13 cellular contexts compared by ENCODE assay signal in the genomic region with DNA sequence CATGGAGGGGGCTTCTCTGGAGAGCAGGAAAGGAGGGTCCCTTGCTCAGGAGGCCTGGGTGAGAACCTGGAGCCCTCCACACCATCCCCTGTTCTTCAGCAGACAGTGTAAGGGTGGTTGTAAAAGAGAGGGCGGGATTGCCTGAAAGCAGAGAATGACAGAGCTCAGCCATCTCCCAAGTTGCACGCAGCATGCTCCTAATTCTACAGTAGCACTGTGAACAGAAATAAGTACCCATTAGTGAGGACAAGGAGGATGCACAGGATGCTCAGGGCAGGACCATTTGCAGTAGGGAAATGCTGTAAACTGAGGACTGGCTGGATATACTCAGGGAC. TPM values are rescaled to one million over a fixed set of nuclear protein-coding genes. Genes with fewer than 3 reads are reported as not detected.
DNase-seq lines count a peak whose midpoint lies in the region; ATAC-seq and TF ChIP-seq lines count a peak whose summit lies in the region.
"Had no signal": no experiment of that assay in that cellular context is flagged by ENCODE, and none has a peak within 500 bp of the region (broad histone marks: within the 10 kb centered on the region; RNA-seq: fewer than 3 reads in every experiment).

No MANE protein-coding gene starts in this region.

- peaks cover 45% of the 10 kb centered on the region for H3K36me3 Mint-ChIP-seq in activated T-helper 1 cell treated with anti-CD3 and anti-CD28 coated beads, Interleukin-12 subunit alpha, Interleukin-12 subunit beta, Interleukin-2, Interleukin-4 antibody, amounts not matched to agents 30 ng/mL and 10 ng/mL and 1 ng/mL, durations not matched to agents 14 hours and 24 hours and 36 hours (ENCODE audit: low read depth)

- H3K4me1 ChIP-seq in heart right ventricle (peaks cover 31 to 98% (median 85%) of the 10 kb centered on the region in 9 donors), muscle layer of duodenum (ENCODE audit: control insufficient read depth in 1 of 2, insufficient read depth in 2 of 2, low read length in 2 of 2) (peaks cover 35 to 66% of the 10 kb centered on the region in 2 donors), upper lobe of right lung (peaks cover 58% of the 10 kb centered on the region), breast epithelium (no peaks in the 10 kb centered on the region)

- peak overlapping the region in 1 of 10 donors; percentile 3 for H3K4me3 ChIP-seq in heart right ventricle
- H3K4me3 ChIP-seq in muscle layer of duodenum (ENCODE audit: low read depth in 1 of 2, low read length in 2 of 2): no peak overlapping the region
- no peak overlapping the region for H3K4me3 ChIP-seq in upper lobe of right lung
- no peak overlapping the region for H3K4me3 ChIP-seq in breast epithelium
- H3K4me3 ChIP-seq: PC-9 had no signal

- ATAC-seq in heart right ventricle (no peak), left cardiac atrium (no peak), upper lobe of right lung (no peak), GM19397 (IDR thresholded peaks at IDR 0.05; ENCODE audit: unreplicated experiment) (no peak)

- TF ChIP-seq POLR2A in breast epithelium (IDR thresholded peaks at IDR 0.05): no peak

- H3K9me3 ChIP-seq in heart right ventricle (no peaks in the 10 kb centered on the region), muscle layer of duodenum (ENCODE audit: control insufficient read depth in 1 of 2, low read length in 2 of 2) (no peaks in the 10 kb centered on the region), upper lobe of right lung (no peaks in the 10 kb centered on the region), breast epithelium (no peaks in the 10 kb centered on the region)

- DNase-seq in heart right ventricle (no peak), left cardiac atrium (no peak), upper lobe of right lung (no peak), breast epithelium (ENCODE audit: low spot score in 2 of 2) (no peak)
- DNase-seq in activated T-helper 1 cell treated with anti-CD3 and anti-CD28 coated beads, Interleukin-12 subunit alpha, Interleukin-12 subunit beta, Interleukin-2, Interleukin-4 antibody, amounts not matched to agents 30 ng/mL and 10 ng/mL and 1 ng/mL, durations not matched to agents 14 hours and 24 hours and 36 hours (ENCODE audit: low spot score): no peak
- no peak for DNase-seq in activated CD4-positive, alpha-beta T cell treated with anti-CD3 and anti-CD28 coated beads for 4 hours
- DNase-seq: activated CD4-positive, alpha-beta T cell treated with anti-CD3 and anti-CD28 coated beads for 1 hour; foreskin melanocyte; mesendoderm; NCI-H1436 treated with DMSO at 0.1 percent for 48 hours; PC-9 had no signal

- H3K4me3 Mint-ChIP-seq in activated T-helper 1 cell treated with anti-CD3 and anti-CD28 coated beads, Interleukin-12 subunit alpha, Interleukin-12 subunit beta, Interleukin-2, Interleukin-4 antibody, amounts not matched to agents 30 ng/mL and 10 ng/mL and 1 ng/mL, durations not matched to agents 14 hours and 24 hours and 36 hours: peak overlapping the region; percentile 87

- H3K27me3 ChIP-seq in heart right ventricle (no peaks in the 10 kb centered on the region), muscle layer of duodenum (ENCODE audit: low read depth, low read length) (no peaks in the 10 kb centered on the region), upper lobe of right lung (no peaks in the 10 kb centered on the region), breast epithelium (no peaks in the 10 kb centered on the region)

- H3K9me3 Mint-ChIP-seq in activated T-helper 1 cell treated with anti-CD3 and anti-CD28 coated beads, Interleukin-12 subunit alpha, Interleukin-12 subunit beta, Interleukin-2, Interleukin-4 antibody, amounts not matched to agents 30 ng/mL and 10 ng/mL and 1 ng/mL, durations not matched to agents 14 hours and 24 hours and 36 hours: no peaks in the 10 kb centered on the region

- 95 to 96% methylated on average over 2 of the region's 2 CpGs for WGBS in heart right ventricle, 2 donors

- H3K4me1 Mint-ChIP-seq in activated T-helper 1 cell treated with anti-CD3 and anti-CD28 coated beads, Interleukin-12 subunit alpha, Interleukin-12 subunit beta, Interleukin-2, Interleukin-4 antibody, amounts not matched to agents 30 ng/mL and 10 ng/mL and 1 ng/mL, durations not matched to agents 14 hours and 24 hours and 36 hours (ENCODE audit: low read depth): peaks cover 86% of the 10 kb centered on the region

- peak overlapping the region; percentile 93 for H3K27ac Mint-ChIP-seq in activated T-helper 1 cell treated with anti-CD3 and anti-CD28 coated beads, Interleukin-12 subunit alpha, Interleukin-12 subunit beta, Interleukin-2, Interleukin-4 antibody, amounts not matched to agents 30 ng/mL and 10 ng/mL and 1 ng/mL, durations not matched to agents 14 hours and 24 hours and 36 hours

- no peaks in the 10 kb centered on the region for H3K27me3 Mint-ChIP-seq in activated T-helper 1 cell treated with anti-CD3 and anti-CD28 coated beads, Interleukin-12 subunit alpha, Interleukin-12 subunit beta, Interleukin-2, Interleukin-4 antibody, amounts not matched to agents 30 ng/mL and 10 ng/mL and 1 ng/mL, durations not matched to agents 14 hours and 24 hours and 36 hours (ENCODE audit: insufficient read depth)

- H3K27ac ChIP-seq in heart right ventricle: peak overlapping the region in 9 of 10 donors; percentile 81 to 92 (median 87)
- H3K27ac ChIP-seq in muscle layer of duodenum (ENCODE audit: low read length): peak overlapping the region; percentile 46
- peak overlapping the region; percentile 89 for H3K27ac ChIP-seq in upper lobe of right lung
- H3K27ac ChIP-seq in breast epithelium: peak overlapping the region in 1 of 2 donors; percentile 74
- H3K27ac ChIP-seq: PC-9 had no signal

- TF ChIP-seq CTCF in heart right ventricle (IDR thresholded peaks at IDR 0.05) (no peak), upper lobe of right lung (IDR thresholded peaks at IDR 0.05) (no peak), breast epithelium (IDR thresholded peaks at IDR 0.05) (no peak)

- H3K36me3 ChIP-seq in heart right ventricle: peaks cover 0 to 15% (median 0%) of the 10 kb centered on the region in 9 donors
- H3K36me3 ChIP-seq in muscle layer of duodenum (ENCODE audit: control insufficient read depth in 1 of 2, insufficient read depth in 2 of 2, low read length in 2 of 2): peaks cover 0 to 3% of the 10 kb centered on the region in 2 donors
- no peaks in the 10 kb centered on the region for H3K36me3 ChIP-seq in upper lobe of right lung
- H3K36me3 ChIP-seq in breast epithelium: no peaks in the 10 kb centered on the region

- intact Hi-C loops in heart right ventricle (cut with DNase I): no loop called here
- intact Hi-C loops in left cardiac atrium (cut with DNase I): no loop called here
- intact Hi-C loops in activated T-helper 1 cell treated with anti-CD3 and anti-CD28 coated beads, Interleukin-12 subunit alpha, Interleukin-12 subunit beta, Interleukin-2, Interleukin-4 antibody, amounts not matched to agents 30 ng/mL and 10 ng/mL and 1 ng/mL, durations not matched to agents 14 hours and 24 hours and 36 hours (cut with micrococcal nuclease): loop anchor here (2.0 to 10.0 kb wide), 3 partner anchors 65 to 1661 kb away; a partner anchor contains a TSS
- intact Hi-C loops in upper lobe of right lung (cut with DNase I): no loop called here
- intact Hi-C loops in breast epithelium (cut with DNase I; ENCODE audit: low total_unique reads): no loop called here

RNA-seq across cellular contexts. Expression of a gene that starts 8.4 kb away (rescaled TPM):
- total RNA-seq in heart right ventricle (100 to 1,000 TPM in 7 of 10 donors, 10 to 100 TPM in 3; 74.9 to 172 (median 104) TPM), left cardiac atrium (100 to 1,000 TPM; 148 to 161 TPM), upper lobe of right lung (81.9 TPM), breast epithelium (100 to 1,000 TPM in 1 of 3 donors, 10 to 100 TPM in 2; 47.4 to 201 (median 97.0) TPM)
- 100 to 1,000 TPM in 1 of 2 donors, 10 to 100 TPM in 1; 50.8 to 191 TPM for polyA plus RNA-seq in heart right ventricle
- 24.3 and 25.4 TPM in 2 replicates for total RNA-seq in activated T-helper 1 cell treated with anti-CD3 and anti-CD28 coated beads, Interleukin-12 subunit alpha, Interleukin-12 subunit beta, Interleukin-2, Interleukin-4 antibody, amounts not matched to agents 30 ng/mL and 10 ng/mL and 1 ng/mL, durations not matched to agents 14 hours and 24 hours and 36 hours

RNA-seq across cellular contexts. Expression of a gene that starts 37.5 kb away (rescaled TPM):
- total RNA-seq in heart right ventricle (10 to 100 TPM; 30.5 to 47.1 (median 36.5) TPM), left cardiac atrium (10 to 100 TPM; 29.9 to 33.1 TPM), upper lobe of right lung (104 TPM), breast epithelium (10 to 100 TPM; 35.1 to 58.0 (median 43.8) TPM)
- polyA plus RNA-seq in heart right ventricle: 10 to 100 TPM; 18.1 to 19.9 TPM
- 16.9 and 21.1 TPM in 2 replicates for total RNA-seq in activated T-helper 1 cell treated with anti-CD3 and anti-CD28 coated beads, Interleukin-12 subunit alpha, Interleukin-12 subunit beta, Interleukin-2, Interleukin-4 antibody, amounts not matched to agents 30 ng/mL and 10 ng/mL and 1 ng/mL, durations not matched to agents 14 hours and 24 hours and 36 hours

RNA-seq across cellular contexts. Expression of a gene that starts 57.9 kb away (rescaled TPM):
- total RNA-seq in heart right ventricle (100 to 1,000 TPM; 182 to 275 (median 219) TPM), left cardiac atrium (100 to 1,000 TPM; 218 to 220 TPM), upper lobe of right lung (143 TPM), breast epithelium (100 to 1,000 TPM; 206 to 320 (median 276) TPM)
- 100 to 1,000 TPM; 137 to 162 TPM for polyA plus RNA-seq in heart right ventricle
- total RNA-seq in activated T-helper 1 cell treated with anti-CD3 and anti-CD28 coated beads, Interleukin-12 subunit alpha, Interleukin-12 subunit beta, Interleukin-2, Interleukin-4 antibody, amounts not matched to agents 30 ng/mL and 10 ng/mL and 1 ng/mL, durations not matched to agents 14 hours and 24 hours and 36 hours: 286 and 301 TPM in 2 replicates
